Comparison of ENCODE assay signal across 13 cellular contexts in genomic region chr2:12701786-12702660, GRCh38. TPM values are rescaled to one million over a fixed set of nuclear protein-coding genes. Genes with fewer than 3 reads are reported as not detected.
DNase-seq lines count a peak whose midpoint lies in the region; ATAC-seq, FAIRE-seq and TF ChIP-seq lines count a peak whose summit lies in the region.
"Had no signal": no experiment of that assay in that cellular context is flagged by ENCODE, and none has a peak within 500 bp of the region (broad histone marks: within the 10 kb centered on the region; RNA-seq: fewer than 3 reads in every experiment).

No MANE protein-coding gene starts in this region.

- intact Hi-C loops in CD4-positive, alpha-beta memory T cell (cut with micrococcal nuclease) = no loop called here

- H3K79me2 ChIP-seq in astrocyte (ENCODE audit: insufficient read depth, low read length) = no peaks in the 10 kb centered on the region

- H3K27ac ChIP-seq in CD4-positive, alpha-beta memory T cell (ENCODE audit: low read depth, low read length) = no peak overlapping the region
- H3K27ac ChIP-seq in astrocyte (ENCODE audit: low read depth, low read length) = peak overlapping the region; percentile 80

- peak overlapping the region; percentile 59 for H3K9ac ChIP-seq in astrocyte (ENCODE audit: low read length)

- no peak for ATAC-seq in HG02852 (IDR thresholded peaks at IDR 0.05; ENCODE audit: unreplicated experiment)

- peak overlapping the region in 3 of 7 donors; percentile 44 to 60 (median 45) for H3K27ac Mint-ChIP-seq in CD4-positive, alpha-beta memory T cell
- H3K27ac Mint-ChIP-seq in astrocyte (ENCODE audit: unreplicated experiment) = no peak overlapping the region

- H3K4me3 Mint-ChIP-seq in CD4-positive, alpha-beta memory T cell = peak overlapping the region in 7 of 8 donors; percentile 40 to 75 (median 58)
- H3K4me3 Mint-ChIP-seq in astrocyte (ENCODE audit: unreplicated experiment) = no peak overlapping the region

- no peaks in the 10 kb centered on the region for H3K27me3 ChIP-seq in CD4-positive, alpha-beta memory T cell (ENCODE audit: insufficient read depth, low read length)
- no peaks in the 10 kb centered on the region for H3K27me3 ChIP-seq in astrocyte (ENCODE audit: insufficient read depth, low read length)
- H3K27me3 ChIP-seq: pancreas had no signal

- FAIRE-seq in astrocyte (lab: Jason Lieb, UNC) = peak; percentile 67
- FAIRE-seq: kidney, pancreas had no signal

- peak overlapping the region; percentile 77 for H3K4me2 ChIP-seq in astrocyte (ENCODE audit: low read length)

- H3K9me3 Mint-ChIP-seq in CD4-positive, alpha-beta memory T cell = peaks cover 0 to 7% (median 0%) of the 10 kb centered on the region in 8 donors
- peaks cover 6% of the 10 kb centered on the region for H3K9me3 Mint-ChIP-seq in astrocyte (ENCODE audit: unreplicated experiment)

- peaks cover 32 to 48% (median 42%) of the 10 kb centered on the region in 4 donors for H3K4me1 Mint-ChIP-seq in CD4-positive, alpha-beta memory T cell
- H3K4me1 Mint-ChIP-seq in astrocyte (ENCODE audit: low read depth, unreplicated experiment) = peaks cover 11% of the 10 kb centered on the region

- no peaks in the 10 kb centered on the region for H3K9me3 ChIP-seq in CD4-positive, alpha-beta memory T cell (ENCODE audit: control insufficient read depth in 1 of 2, low read length in 2 of 2)
- no peaks in the 10 kb centered on the region for H3K9me3 ChIP-seq in astrocyte (ENCODE audit: insufficient read depth, low read depth, low read length)
- H3K9me3 ChIP-seq: pancreas had no signal

- no peak for TF ChIP-seq CTCF in astrocyte (IDR thresholded peaks at IDR 0.05; ENCODE audit: insufficient read depth, low read depth, low read length)

- no peaks in the 10 kb centered on the region for H3K36me3 ChIP-seq in CD4-positive, alpha-beta memory T cell (ENCODE audit: insufficient read depth, low read length)
- no peaks in the 10 kb centered on the region for H3K36me3 ChIP-seq in astrocyte (ENCODE audit: insufficient read depth, low read length)
- H3K36me3 ChIP-seq: pancreas had no signal

- POLR2A ChIA-PET in CD4-positive, alpha-beta memory T cell (lab: Charles Lee; ENCODE audit: partially characterized antibody) = interaction anchor here (0.8 to 1.9 kb wide), 5 partner anchors 14 to 61 kb away, joined by 3 to 8 read pairs (median 3); partner anchors contain the start of gene TRIB2

- H3K27me3 Mint-ChIP-seq in CD4-positive, alpha-beta memory T cell = no peaks in the 10 kb centered on the region
- peaks cover 3% of the 10 kb centered on the region for H3K27me3 Mint-ChIP-seq in astrocyte (ENCODE audit: low read depth, unreplicated experiment)

- H3K4me1 ChIP-seq in CD4-positive, alpha-beta memory T cell (ENCODE audit: insufficient read depth, low read length) = peaks cover 45% of the 10 kb centered on the region
- H3K4me1 ChIP-seq in astrocyte (ENCODE audit: insufficient read depth, low read length) = peaks cover 22% of the 10 kb centered on the region

- no peaks in the 10 kb centered on the region for H3K36me3 Mint-ChIP-seq in CD4-positive, alpha-beta memory T cell
- no peaks in the 10 kb centered on the region for H3K36me3 Mint-ChIP-seq in astrocyte (ENCODE audit: low read depth, unreplicated experiment)

- no peak overlapping the region for H3K4me3 ChIP-seq in CD4-positive, alpha-beta memory T cell (ENCODE audit: low read length in 2 of 2)
- no peak overlapping the region for H3K4me3 ChIP-seq in astrocyte (ENCODE audit: insufficient read depth, low read depth, low read length)
- H3K4me3 ChIP-seq: pancreas had no signal

- CTCF ChIA-PET in CD4-positive, alpha-beta memory T cell (lab: Charles Lee; ENCODE audit: partially characterized antibody) = interaction anchor here (1.1 to 5.2 kb wide), 3 partner anchors 10 to 305 kb away, joined by 3 to 37 read pairs (median 10); partner anchors contain the start of gene TRIB2

- H4K20me1 ChIP-seq in astrocyte (ENCODE audit: insufficient read depth, low read length) = no peaks in the 10 kb centered on the region

- H2AFZ ChIP-seq in astrocyte (ENCODE audit: low read depth, low read length) = no peak overlapping the region

- DNase-seq in CD4-positive, alpha-beta memory T cell = no peak
- DNase-seq in HT1080 (ENCODE audit: low read depth) (peak; percentile 69), astrocyte (ENCODE audit: low read depth) (peak; percentile 84), kidney tubule cell (ENCODE audit: low spot score) (peak; percentile 40), COLO668 (lab: John Stamatoyannopoulos, UW; ENCODE audit: unreplicated experiment) (no peak), GM19238 (ENCODE audit: insufficient read length, low spot score) (no peak), NCI-H1694 (lab: John Stamatoyannopoulos, UW) (no peak)
- DNase-seq: DMS79 treated with DMSO at 0.1 percent for 48 hours; effector CD4-positive, alpha-beta T cell; kidney; NCI-H1930 had no signal

RNA-seq across cellular contexts. Expression of gene TRIB2, which starts 14.7 kb away (rescaled TPM):
- 100 to 1,000 TPM; 123 to 126 TPM for total RNA-seq in CD4-positive, alpha-beta memory T cell
- 10 to 100 TPM; 73.8 to 79.0 TPM for polyA plus RNA-seq in CD4-positive, alpha-beta memory T cell
- 15.1 and 16.6 TPM in 2 replicates for total RNA-seq in HT1080 (2014; rRNA removed; shearing (Covaris generic))
- 9.6 and 10.4 TPM in 2 replicates for polyA plus RNA-seq in HT1080 (2015; cell fraction: cytosol; rRNA removed)
- polyA plus RNA-seq in HT1080 (2015; cell fraction: nucleus; rRNA removed) = 23.5 and 33.0 TPM in 2 replicates
- 22.6 and 28.6 TPM in 2 replicates for total RNA-seq in astrocyte

Comparison
In these comparisons a context has a peak if more than half of its experiments do, and no peak if none do; other contexts are left out.
1. DNase-seq: peak in HT1080 (single experiment), astrocyte (single experiment) and kidney tubule cell (single experiment); none in CD4-positive, alpha-beta memory T cell (0 of 5), COLO668 (single experiment), GM19238 (single experiment) and NCI-H1694 (single experiment).